Comparison of ENCODE assay signal across 8 cellular contexts in the genomic region with DNA sequence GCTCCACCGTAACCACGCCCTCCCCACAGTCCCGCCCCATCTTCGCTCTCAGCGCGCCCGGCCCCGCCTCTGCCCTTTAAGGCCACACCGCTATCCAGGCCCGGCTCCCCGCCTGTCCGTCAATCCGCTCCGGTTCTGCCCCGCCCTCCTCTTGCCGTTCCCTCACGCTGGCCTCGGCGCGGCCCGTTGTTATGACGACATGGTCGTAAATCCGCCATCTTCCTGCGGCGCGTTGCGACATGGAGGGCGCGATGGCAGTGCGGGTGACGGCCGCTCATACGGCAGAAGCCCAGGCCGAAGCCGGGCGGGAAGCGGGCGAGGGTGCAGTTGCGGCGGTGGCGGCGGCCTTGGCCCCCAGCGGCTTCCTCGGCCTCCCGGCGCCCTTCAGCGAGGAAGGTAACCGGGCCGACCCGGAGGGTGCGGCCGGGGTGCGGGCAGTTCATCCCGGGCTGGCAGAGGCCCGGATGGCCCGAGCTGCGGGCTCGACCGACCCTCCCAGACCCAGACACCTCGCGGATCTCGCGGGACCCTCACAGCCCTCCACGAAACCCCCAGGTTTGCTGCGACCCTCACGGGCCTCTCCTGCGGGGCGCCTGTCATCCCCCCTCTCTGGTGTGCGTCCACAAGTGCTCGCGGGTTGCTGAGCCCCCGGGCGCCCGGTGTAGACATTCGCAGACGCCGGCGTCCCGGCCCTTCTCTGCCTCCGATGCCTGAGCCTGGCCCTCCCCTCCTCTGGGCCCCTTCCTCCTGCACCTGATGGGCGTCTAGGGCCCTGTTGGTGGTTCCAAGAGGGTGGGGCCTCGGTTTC. TPM values are rescaled to one million over a fixed set of nuclear protein-coding genes. Genes with fewer than 3 reads are reported as not detected.
A peak's percentile ranks its signal among the peaks of the same experiment; 100 is the strongest.
DNase-seq lines count a peak whose midpoint lies in the region; ATAC-seq and TF ChIP-seq lines count a peak whose summit lies in the region.

A gene with protein sequence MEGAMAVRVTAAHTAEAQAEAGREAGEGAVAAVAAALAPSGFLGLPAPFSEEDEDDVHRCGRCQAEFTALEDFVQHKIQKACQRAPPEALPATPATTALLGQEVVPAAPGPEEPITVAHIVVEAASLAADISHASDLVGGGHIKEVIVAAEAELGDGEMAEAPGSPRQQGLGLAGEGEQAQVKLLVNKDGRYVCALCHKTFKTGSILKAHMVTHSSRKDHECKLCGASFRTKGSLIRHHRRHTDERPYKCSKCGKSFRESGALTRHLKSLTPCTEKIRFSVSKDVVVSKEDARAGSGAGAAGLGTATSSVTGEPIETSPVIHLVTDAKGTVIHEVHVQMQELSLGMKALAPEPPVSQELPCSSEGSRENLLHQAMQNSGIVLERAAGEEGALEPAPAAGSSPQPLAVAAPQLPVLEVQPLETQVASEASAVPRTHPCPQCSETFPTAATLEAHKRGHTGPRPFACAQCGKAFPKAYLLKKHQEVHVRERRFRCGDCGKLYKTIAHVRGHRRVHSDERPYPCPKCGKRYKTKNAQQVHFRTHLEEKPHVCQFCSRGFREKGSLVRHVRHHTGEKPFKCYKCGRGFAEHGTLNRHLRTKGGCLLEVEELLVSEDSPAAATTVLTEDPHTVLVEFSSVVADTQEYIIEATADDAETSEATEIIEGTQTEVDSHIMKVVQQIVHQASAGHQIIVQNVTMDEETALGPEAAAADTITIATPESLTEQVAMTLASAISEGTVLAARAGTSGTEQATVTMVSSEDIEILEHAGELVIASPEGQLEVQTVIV (plus strand): TSS at position 217 of the 808 bp plus-strand sequence. CDS start 23 bp downstream, at position 240.

- H3K27ac Mint-ChIP-seq in endodermal cell = peak within 1 kb of the TSS; percentile 72

- peak within 1 kb of the TSS; percentile 4 for H3K27ac ChIP-seq in endodermal cell (ENCODE audit: low read depth, low read length)

- H3K36me3 ChIP-seq in NT2/D1 (ENCODE audit: insufficient read depth, insufficient read length, low read length) = peaks cover 25% of the 10 kb centered on the region
- H3K36me3 ChIP-seq in endodermal cell (ENCODE audit: control insufficient read depth, insufficient read depth, low read length) = peaks cover 13% of the 10 kb centered on the region

- ATAC-seq in GM21381 (IDR thresholded peaks at IDR 0.05; ENCODE audit: unreplicated experiment) = peak; percentile 96

- H3K27me3 ChIP-seq in NT2/D1 (ENCODE audit: insufficient read depth, insufficient read length) (no peaks in the 10 kb centered on the region), endodermal cell (ENCODE audit: control insufficient read depth, insufficient read depth, low read length, poor library complexity, severe bottlenecking) (no peaks in the 10 kb centered on the region)

- DNase-seq in COR-L47 (lab: John Stamatoyannopoulos, UW) = peak; percentile 100
- DNase-seq in HUDEP-2 (lab: John Stamatoyannopoulos, UW; ENCODE audit: unreplicated experiment in 76 of 76) = peak in 75 of 76 experiments; percentile 56 to 100 (median 99)
- DNase-seq in NT2/D1 (ENCODE audit: low read depth, low spot score) = peak; percentile 100
- peak; percentile 98 for DNase-seq in activated CD8-positive, alpha-beta memory T cell treated with anti-CD3 and anti-CD28 coated beads, Interleukin-2, amount 50 U/mL, for 1 hour (ENCODE audit: extremely low read depth)
- DNase-seq in endodermal cell = peak; percentile 100
- peak; percentile 100 for DNase-seq in mesenteric fat pad (ENCODE audit: low spot score)
- peak; percentile 98 for DNase-seq in stimulated activated CD8-positive, alpha-beta memory T cell treated with anti-CD3 and anti-CD28 coated beads, Interleukin-15, amount 100 ng/mL, for 24 hours (ENCODE audit: low read depth)

- H3K4me3 ChIP-seq in NT2/D1 (ENCODE audit: insufficient read length, low read depth) = peak within 1 kb of the TSS; percentile 93
- H3K4me3 ChIP-seq in endodermal cell (ENCODE audit: low read length) = peak within 1 kb of the TSS; percentile 91

- peaks cover 4% of the 10 kb centered on the region for H3K4me1 Mint-ChIP-seq in endodermal cell

- H3K4me3 Mint-ChIP-seq in endodermal cell = peak within 1 kb of the TSS; percentile 74

- H3K9ac ChIP-seq in NT2/D1 (ENCODE audit: insufficient read length, low read depth) (peak within 1 kb of the TSS; percentile 91), endodermal cell (ENCODE audit: extremely low read depth, low read length, poor library complexity, severe bottlenecking) (peak within 1 kb of the TSS; percentile 81)

- no peak for TF ChIP-seq CTCF in endodermal cell (conservative IDR thresholded peaks at IDR 0.05)

- H3K9me3 ChIP-seq in NT2/D1 (ENCODE audit: insufficient read depth, low read length) (no peaks in the 10 kb centered on the region), endodermal cell (ENCODE audit: control insufficient read depth, low read length) (no peaks in the 10 kb centered on the region)

- H3K36me3 Mint-ChIP-seq in endodermal cell (ENCODE audit: low read depth) = peaks cover 8% of the 10 kb centered on the region

- H3K9me3 Mint-ChIP-seq in endodermal cell = no peaks in the 10 kb centered on the region

- H3K4me1 ChIP-seq in NT2/D1 (ENCODE audit: insufficient read depth, insufficient read length) = peaks cover 8% of the 10 kb centered on the region
- no peaks in the 10 kb centered on the region for H3K4me1 ChIP-seq in endodermal cell (ENCODE audit: control insufficient read depth, insufficient read depth, low read length)

- no peaks in the 10 kb centered on the region for H3K27me3 Mint-ChIP-seq in endodermal cell (ENCODE audit: insufficient read depth)

- 0 to 1% methylated on average over 18 to 83 of the region's 83 CpGs for WGBS in endodermal cell (ENCODE audit: insufficient coverage in 1 of 2, insufficient read length in 1 of 2), 2 experiments

RNA-seq across cellular contexts. Expression of the gene that starts here (rescaled TPM):
- total RNA-seq in endodermal cell (10 to 100 TPM; 24.5 to 29.6 TPM), mesenteric fat pad (15.1 TPM)
- polyA plus RNA-seq in endodermal cell (2013, experiment 1 of 2) = 25.0 TPM
- 18.9 TPM for polyA plus RNA-seq in endodermal cell (2013, experiment 2 of 2)

Comparison
In these comparisons a context has a peak if more than half of its experiments do, and no peak if none do; other contexts are left out.
1. Peak in every context shown above with its lines: DNase-seq, ATAC-seq, H3K4me3 ChIP-seq and H3K27ac ChIP-seq.